ENCODE assay signal across 8 cellular contexts in the genomic region with DNA sequence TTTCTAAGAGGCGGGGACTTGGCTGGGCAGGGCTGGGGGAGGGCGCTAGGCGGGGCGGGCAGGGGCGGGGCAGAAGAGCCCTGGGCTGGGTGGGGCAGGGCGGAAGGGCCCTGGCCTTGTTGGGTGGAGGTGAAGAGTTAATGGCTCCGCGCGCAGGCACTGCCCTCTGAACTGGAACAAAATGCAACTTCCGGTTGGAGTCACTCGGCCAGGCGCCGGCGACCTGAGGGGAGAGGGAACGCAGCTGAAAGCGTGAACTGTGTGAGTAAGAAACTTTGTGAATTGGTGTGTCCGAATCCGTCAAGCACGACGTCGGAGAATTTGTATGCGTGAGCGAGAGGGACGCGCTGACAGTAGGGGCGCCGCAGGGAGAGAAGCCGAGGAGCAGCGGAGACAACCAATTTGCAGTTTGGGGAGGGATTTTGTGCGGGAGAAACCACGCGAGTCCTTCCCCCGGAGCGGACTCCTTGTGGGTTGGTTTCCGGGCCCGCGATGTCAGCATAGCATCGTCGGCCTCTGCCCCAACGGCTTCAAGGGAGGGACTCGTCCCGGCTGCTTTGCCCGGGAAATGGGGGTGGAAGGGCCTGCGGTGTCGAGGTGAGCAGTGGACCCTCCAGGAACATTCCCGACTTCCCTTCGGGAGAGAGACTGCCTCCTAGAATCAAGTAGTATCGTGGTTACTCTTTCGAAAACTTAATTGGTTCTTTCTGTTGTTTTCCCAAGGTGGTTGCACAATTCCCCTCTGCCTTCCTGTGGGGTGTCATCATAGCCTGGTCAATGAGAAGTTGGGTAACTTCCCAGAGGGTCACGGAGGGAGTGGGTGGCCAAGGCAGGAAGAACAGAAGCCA. TPM values are rescaled to one million over a fixed set of nuclear protein-coding genes. Genes with fewer than 3 reads are reported as not detected.
DNase-seq lines count a peak whose midpoint lies in the region; ATAC-seq, FAIRE-seq and TF ChIP-seq lines count a peak whose summit lies in the region.

Gene TANK (plus strand): TSS at position 203 of the 848 bp plus-strand sequence. CDS start 19,235 bp downstream, outside the sequence.

- intact Hi-C loops in T-helper 1 cell treated with Interleukin-12 subunit alpha and Interleukin-12 subunit beta and Interleukin-4 antibody, amounts not matched to agents 30 ng/mL and 1 ng/mL, for 36 hours (cut with micrococcal nuclease) = loop anchor here (1.0 to 10.0 kb wide), 17 partner anchors 8 to 1876 kb away; partner anchors contain the start of genes DPP4, IFIH1, MARCHF7 and PSMD14
- intact Hi-C loops in left cardiac atrium (cut with DNase I) = no loop called here

- DNase-seq in GM12892 (ENCODE audit: insufficient read length) (peak; percentile 66), NCI-H146 treated with DMSO at 0.1 percent for 48 hours (lab: John Stamatoyannopoulos, UW; ENCODE audit: unreplicated experiment) (peak; percentile 78), amniotic epithelial cell (ENCODE audit: low read depth) (peak; percentile 99), left cardiac atrium (peak; percentile 92), progenitor cell of endocrine pancreas (ENCODE audit: low spot score, unreplicated experiment) (peak; percentile 75), ureter (ENCODE audit: low spot score) (peak; percentile 93)

- no peaks in the 10 kb centered on the region for H3K9me3 Mint-ChIP-seq in progenitor cell of endocrine pancreas (ENCODE audit: low read depth)

- peaks cover 3% of the 10 kb centered on the region for H3K36me3 Mint-ChIP-seq in progenitor cell of endocrine pancreas (ENCODE audit: insufficient read depth)

- H3K4me3 Mint-ChIP-seq in progenitor cell of endocrine pancreas (ENCODE audit: low read depth) = peak within 1 kb of the TSS; percentile 100

- no peak for TF ChIP-seq CTCF in progenitor cell of endocrine pancreas (IDR thresholded peaks at IDR 0.05; ENCODE audit: unreplicated experiment)

- peaks cover 17% of the 10 kb centered on the region for H3K4me1 Mint-ChIP-seq in progenitor cell of endocrine pancreas (ENCODE audit: low read depth)

- peak; percentile 98 for TF ChIP-seq POLR2A in GM12892 (IDR thresholded peaks at IDR 0.05; ENCODE audit: low read depth, low read length)

- peak; percentile 97 for FAIRE-seq in GM12892 (lab: Jason Lieb, UNC)

- peak within 1 kb of the TSS; percentile 99 for H3K27ac Mint-ChIP-seq in progenitor cell of endocrine pancreas

- ATAC-seq in HG02840 (IDR thresholded peaks at IDR 0.05; ENCODE audit: low FRiP score, unreplicated experiment) (peak; percentile 90), left cardiac atrium (peak; percentile 98 to 99)

- H3K27me3 Mint-ChIP-seq in progenitor cell of endocrine pancreas = no peaks in the 10 kb centered on the region

RNA-seq across cellular contexts. Expression of gene TANK, which starts in this region (rescaled TPM):
- 75.2 TPM for polyA plus RNA-seq in GM12892 (2012; ENCODE audit: missing spikeins)
- 221 and 236 TPM in 2 replicates for total RNA-seq in T-helper 1 cell treated with Interleukin-12 subunit alpha and Interleukin-12 subunit beta and Interleukin-4 antibody, amounts not matched to agents 30 ng/mL and 1 ng/mL, for 36 hours
- total RNA-seq in left cardiac atrium = 10 to 100 TPM; 33.6 to 33.7 TPM
- total RNA-seq in progenitor cell of endocrine pancreas = 33.5 and 34.4 TPM in 2 replicates
- 81.2 TPM for total RNA-seq in ureter

Comparison
In these comparisons a context has a peak if more than half of its experiments do, and no peak if none do; other contexts are left out.
1. Peak in every context shown above with its lines: DNase-seq and ATAC-seq.